8 cellular contexts compared by ENCODE assay signal in the genomic region with DNA sequence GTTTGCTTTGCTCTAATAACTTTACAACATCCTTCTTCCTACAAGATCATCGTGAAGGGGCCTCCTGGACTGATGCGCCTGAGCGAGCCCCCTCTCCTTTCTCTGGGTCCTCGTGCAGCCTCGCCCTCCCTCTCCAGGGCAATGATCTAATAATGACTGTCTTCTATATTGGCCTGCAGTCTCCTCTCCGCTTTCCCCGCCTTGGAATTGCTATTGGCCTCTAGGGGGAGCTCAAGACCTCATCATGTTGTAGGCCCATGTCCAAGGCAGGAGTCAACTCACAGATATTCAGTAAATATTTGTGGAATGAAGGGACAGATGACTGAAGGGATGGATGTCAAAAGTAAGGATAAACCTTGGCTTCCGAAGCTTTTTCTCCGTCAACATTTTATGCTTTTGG.
DNase-seq lines count a peak whose midpoint lies in the region; ATAC-seq, FAIRE-seq and TF ChIP-seq lines count a peak whose summit lies in the region.

No MANE protein-coding gene starts in this region.

- TF ChIP-seq RAD21 in Ishikawa (IDR thresholded peaks at IDR 0.05; ENCODE audit: low read depth) (peak; percentile 21; the same call in 1 of the 2 replicates), HepG2 (CRISPR knock-in tag; IDR thresholded peaks at IDR 0.05) (0 out of 2 replicates have a peak, but pooled peaks have one; percentile 9)

- no peak overlapping the region for H2AFZ ChIP-seq in HepG2 (ENCODE audit: low read length)

- TF ChIP-seq CTCF in bronchial epithelial cell (IDR thresholded peaks at IDR 0.05; ENCODE audit: insufficient read depth, low read length, severe bottlenecking) (peak; percentile 37), HepG2 (CRISPR knock-in tag; IDR thresholded peaks at IDR 0.05) (peak; percentile 79), uterus (IDR thresholded peaks at IDR 0.05) (peak; percentile 6 to 42 (median 32))

- in situ Hi-C loops in HepG2 (cut with HindIII; ENCODE audit: extremely low pct_ligation_motif_present, low pct_unique_long_range_greater_than_20kb): no loop called here

- CTCF ChIA-PET in HepG2 (lab: Yijun Ruan, JAX; ENCODE audit: low intra/inter-chr PET ratio, low total read pairs): no interaction called here

- intact Hi-C loops in HepG2 (cut with micrococcal nuclease; ENCODE audit: unreplicated experiment): no loop called here
- intact Hi-C loops in uterus (cut with DNase I; ENCODE audit: low total_unique reads): no loop called here

- H3K4me3 ChIP-seq in bronchial epithelial cell (ENCODE audit: low read depth, low read length): no peak overlapping the region
- H3K4me3 ChIP-seq in HepG2 (replicated peaks in 1 of 3; ENCODE audit: insufficient read depth in 1 of 3, low read depth in 2 of 3, low read length in 3 of 3): no peak overlapping the region
- no peak overlapping the region for H3K4me3 ChIP-seq in uterus

- H3K9ac ChIP-seq in HepG2 (ENCODE audit: insufficient read depth, low read depth, low read length): no peak overlapping the region

- no peaks in the 10 kb centered on the region for H3K36me3 ChIP-seq in bronchial epithelial cell (ENCODE audit: control insufficient read depth, insufficient read depth, low read length)
- H3K36me3 ChIP-seq in HepG2 (replicated peaks in 1 of 2; ENCODE audit: control insufficient read depth in 1 of 2, insufficient read depth in 2 of 2, low read length in 2 of 2): no peaks in the 10 kb centered on the region
- no peaks in the 10 kb centered on the region for H3K36me3 ChIP-seq in uterus

- no peaks in the 10 kb centered on the region for H4K20me1 ChIP-seq in HepG2 (ENCODE audit: insufficient read depth, low read length)

- TF ChIP-seq POLR2A in HepG2 (IDR thresholded peaks at IDR 0.05; ENCODE audit: insufficient read depth in 1 of 2, low read depth in 2 of 2, low read length in 2 of 2) (no peak), uterus (IDR thresholded peaks at IDR 0.05) (no peak)

- ATAC-seq in HepG2: peak; percentile 92
- no peak for ATAC-seq in GM18909 (IDR thresholded peaks at IDR 0.05; ENCODE audit: poor library complexity, unreplicated experiment)
- ATAC-seq in GM18870 (IDR thresholded peaks at IDR 0.05; ENCODE audit: unreplicated experiment): no peak

- H3K9me3 ChIP-seq in HepG2 (ENCODE audit: low read length) (no peaks in the 10 kb centered on the region), uterus (no peaks in the 10 kb centered on the region)

- H3K4me1 ChIP-seq in HepG2 (ENCODE audit: insufficient read depth, low read length) (no peaks in the 10 kb centered on the region), uterus (no peaks in the 10 kb centered on the region)

- no peaks in the 10 kb centered on the region for H3K79me2 ChIP-seq in HepG2 (ENCODE audit: insufficient read depth, low read length)

- H3K4me2 ChIP-seq in HepG2 (ENCODE audit: low read depth, low read length): no peak overlapping the region

- H3K27me3 ChIP-seq in bronchial epithelial cell (ENCODE audit: control insufficient read depth, insufficient read depth, low read length): no peaks in the 10 kb centered on the region
- no peaks in the 10 kb centered on the region for H3K27me3 ChIP-seq in HepG2 (ENCODE audit: control insufficient read depth in 1 of 2, insufficient read depth in 2 of 2, low read length in 2 of 2)
- H3K27me3 ChIP-seq in uterus: no peaks in the 10 kb centered on the region

- FAIRE-seq in bronchial epithelial cell (lab: Jason Lieb, UNC) (no peak), HepG2 (lab: Jason Lieb, UNC) (peak; percentile 64)

- H3K27ac ChIP-seq in HepG2 (ENCODE audit: extremely low read length, insufficient read depth, low read length) (no peak overlapping the region), uterus (no peak overlapping the region)

- peak; percentile 76 for DNase-seq in D341Med (ENCODE audit: low spot score)
- peak; percentile 77 for DNase-seq in NCI-H82 treated with DMSO at 0.1 percent for 48 hours (lab: John Stamatoyannopoulos, UW; ENCODE audit: unreplicated experiment)
- DNase-seq in bronchial epithelial cell (ENCODE audit: low read depth): peak; percentile 33
- DNase-seq in HepG2 (ENCODE audit: low spot score): peak; percentile 65
- no peak for DNase-seq in uterus

- TF ChIP-seq EP300 in Ishikawa (IDR thresholded peaks at IDR 0.05; ENCODE audit: borderline replicate concordance) (no peak), HepG2 (IDR thresholded peaks at IDR 0.05; ENCODE audit: low read depth in 2 of 2, low read length in 2 of 2) (no peak), HepG2 (CRISPR knock-in tag; IDR thresholded peaks at IDR 0.05; ENCODE audit: borderline replicate concordance) (no peak)

- BruUV-seq in HepG2 (replicated peaks; lab: Mats Ljungman, UMichigan): no TSS peak

- 6% methylated on average over 9 of the region's 9 CpGs for WGBS in HepG2 (ENCODE audit: low lambda C conversion rate)

- POLR2A ChIA-PET in HepG2 (lab: Yijun Ruan, JAX): no interaction called here

TF ChIP-seq in Ishikawa, 13 proteins besides CTCF, POLR2A, EP300 and RAD21 (continues in another document):
- no peak for TF ChIP-seq EGR1 (IDR thresholded peaks at IDR 0.05)
- TF ChIP-seq ZBTB7A (IDR thresholded peaks at IDR 0.05; ENCODE audit: low read depth): no peak
- no peak for TF ChIP-seq CEBPB (IDR thresholded peaks at IDR 0.05)
- TF ChIP-seq, protein P1, sequence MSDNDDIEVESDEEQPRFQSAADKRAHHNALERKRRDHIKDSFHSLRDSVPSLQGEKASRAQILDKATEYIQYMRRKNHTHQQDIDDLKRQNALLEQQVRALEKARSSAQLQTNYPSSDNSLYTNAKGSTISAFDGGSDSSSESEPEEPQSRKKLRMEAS (IDR thresholded peaks at IDR 0.05): no peak
- no peak for TF ChIP-seq YY1 (IDR thresholded peaks at IDR 0.05; ENCODE audit: low read depth)
- TF ChIP-seq, protein P2, sequence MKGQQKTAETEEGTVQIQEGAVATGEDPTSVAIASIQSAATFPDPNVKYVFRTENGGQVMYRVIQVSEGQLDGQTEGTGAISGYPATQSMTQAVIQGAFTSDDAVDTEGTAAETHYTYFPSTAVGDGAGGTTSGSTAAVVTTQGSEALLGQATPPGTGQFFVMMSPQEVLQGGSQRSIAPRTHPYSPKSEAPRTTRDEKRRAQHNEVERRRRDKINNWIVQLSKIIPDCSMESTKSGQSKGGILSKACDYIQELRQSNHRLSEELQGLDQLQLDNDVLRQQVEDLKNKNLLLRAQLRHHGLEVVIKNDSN (IDR thresholded peaks at IDR 0.05): no peak
- no peak for TF ChIP-seq FOXM1 (IDR thresholded peaks at IDR 0.05; ENCODE audit: borderline replicate concordance, low read depth)

TF ChIP-seq in HepG2, 621 proteins besides CTCF, POLR2A, EP300 and RAD21:
- TF ChIP-seq ZNF761 (CRISPR knock-in tag; conservative IDR thresholded peaks at IDR 0.05) (no peak), STAG1 (CRISPR knock-in tag; IDR thresholded peaks at IDR 0.05) (peak; percentile 79), ZNF792 (CRISPR knock-in tag; IDR thresholded peaks at IDR 0.05) (no peak), HOXA5 (CRISPR knock-in tag; IDR thresholded peaks at IDR 0.05) (no peak), KAT2B (IDR thresholded peaks at IDR 0.05; ENCODE audit: borderline replicate concordance, low read depth, low read length) (no peak), ZNF549 (CRISPR knock-in tag; IDR thresholded peaks at IDR 0.05) (no peak), HNF4A (CRISPR knock-in tag; IDR thresholded peaks at IDR 0.05) (no peak), KAT7 (CRISPR knock-in tag; IDR thresholded peaks at IDR 0.05; ENCODE audit: borderline replicate concordance) (no peak), SMC3 (IDR thresholded peaks at IDR 0.05; ENCODE audit: low read length) (peak; percentile 59), HES4 (CRISPR knock-in tag; IDR thresholded peaks at IDR 0.05; ENCODE audit: borderline replicate concordance) (no peak), RORA (CRISPR knock-in tag; IDR thresholded peaks at IDR 0.05) (no peak), BRD4 (CRISPR knock-in tag; IDR thresholded peaks at IDR 0.05) (no peak), ZBTB21 (CRISPR knock-in tag; IDR thresholded peaks at IDR 0.05) (no peak)

Comparison
In these comparisons a context has a peak if more than half of its experiments do, and no peak if none do; other contexts are left out.
1. DNase-seq: peak in D341Med (single experiment), NCI-H82 treated with DMSO at 0.1 percent for 48 hours (single experiment), bronchial epithelial cell (single experiment) and HepG2 (single experiment); none in uterus (0 of 2).
2. Peak in every context shown above with its lines, with median percentiles within 50 percentile points of each other: CTCF ChIP-seq.